Comparison of ENCODE assay signal across 36 cellular contexts in the genomic region with DNA sequence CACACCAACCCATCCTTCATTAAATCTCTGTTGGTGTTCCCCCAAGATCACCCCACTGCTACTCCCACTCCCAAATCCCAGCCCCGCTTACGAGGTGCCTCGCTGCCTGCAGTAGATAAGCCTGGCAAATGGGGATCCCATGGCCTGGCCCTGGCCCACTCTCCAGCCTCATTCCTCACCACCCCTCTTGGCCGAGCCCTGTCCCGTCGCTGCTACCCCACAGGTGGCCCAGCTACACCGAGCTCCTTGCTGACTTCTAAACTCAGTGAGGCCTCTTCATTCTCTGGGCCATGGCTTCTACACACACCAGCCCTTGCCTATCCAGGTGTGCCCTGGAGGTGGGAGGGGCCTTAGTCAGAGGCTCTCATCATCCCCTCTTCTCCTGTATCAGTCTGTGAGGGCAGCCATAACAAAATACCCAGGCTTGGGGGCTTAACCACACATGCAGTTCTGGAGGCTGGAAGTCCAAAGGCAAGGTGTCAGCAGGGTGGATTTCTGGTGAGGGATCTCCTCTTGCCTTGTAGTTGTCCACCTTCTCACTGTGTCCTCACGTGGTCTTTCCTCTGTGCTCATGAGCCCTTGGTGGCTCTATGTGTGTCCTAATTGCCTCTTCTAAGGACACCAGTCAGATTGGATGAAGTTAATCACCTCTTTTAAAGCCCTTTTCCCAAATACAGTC.
"Had no signal": no experiment of that assay in that cellular context is flagged by ENCODE, and none has a peak within 500 bp of the region (broad histone marks: within the 10 kb centered on the region; RNA-seq: fewer than 3 reads in every experiment).

No MANE protein-coding gene starts in this region.

- H3K4me1 ChIP-seq: adrenal gland, body of pancreas, breast epithelium had no signal

- ATAC-seq: activated CD4-positive, alpha-beta T cell treated with anti-CD3 and anti-CD28 coated beads for 36 hours; activated CD4-positive, CD25-positive, alpha-beta regulatory T cell treated with anti-CD3 and anti-CD28 coated beads, Interleukin-2, amount 50 U/mL, for 24 hours; activated CD8-positive, alpha-beta memory T cell treated with anti-CD3 and anti-CD28 coated beads, Interleukin-2, amount 10 ng/mL, durations not matched to agents 7 days and 5 days; activated CD8-positive, alpha-beta T cell treated with anti-CD3 and anti-CD28 coated beads, Interleukin-2, amount 10 ng/mL, durations not matched to agents 7 days and 5 days; activated naive CD4-positive, alpha-beta T cell treated with anti-CD3 and anti-CD28 coated beads, Interleukin-2, amount 50 U/mL, for 72 hours; body of pancreas; WTC11 had no signal

- H3K9me3 ChIP-seq: adrenal gland, body of pancreas had no signal

- H3K27ac Mint-ChIP-seq: activated CD4-positive, alpha-beta memory T cell treated with anti-CD3 and anti-CD28 coated beads, Interleukin-2, amount 10 ng/mL, durations not matched to agents 7 days and 5 days; activated CD4-positive, alpha-beta T cell treated with anti-CD3 and anti-CD28 coated beads for 36 hours; activated CD4-positive, alpha-beta T cell treated with anti-CD3 and anti-CD28 coated beads, Interleukin-2, amount 10 ng/mL, durations not matched to agents 7 days and 5 days; activated CD8-positive, alpha-beta memory T cell treated with anti-CD3 and anti-CD28 coated beads, Interleukin-2, amount 10 ng/mL, durations not matched to agents 7 days and 5 days; activated CD8-positive, alpha-beta T cell treated with anti-CD3 and anti-CD28 coated beads, Interleukin-2, amount 10 ng/mL, durations not matched to agents 7 days and 5 days; activated naive CD4-positive, alpha-beta T cell treated with anti-CD3 and anti-CD28 coated beads, Interleukin-2, amount 10 ng/mL, durations not matched to agents 7 days and 5 days; activated naive CD4-positive, alpha-beta T cell treated with anti-CD3 and anti-CD28 coated beads, Interleukin-2, amount 50 U/mL, for 72 hours; activated naive CD8-positive, alpha-beta T cell treated with anti-CD3 and anti-CD28 coated beads for 36 hours; activated T-cell treated with anti-CD3 and anti-CD28 coated beads, Interleukin-2, amount 50 U/mL, for 24 hours; activated T-helper 2 cell treated with anti-CD3 and anti-CD28 coated beads, Interferon-gamma antibody, Interleukin-2, Interleukin-4, amounts not matched to agents 10 μg/mL and 5 μg/mL and 100 μg/mL, durations not matched to agents 14 hours and 24 hours and 36 hours; T-helper 1 cell treated with Interleukin-12 subunit alpha and Interleukin-12 subunit beta and Interleukin-4 antibody, amounts not matched to agents 30 μg/mL and 1 μg/mL, for 36 hours; T-helper 2 cell treated with Interferon-gamma antibody and Interleukin-4, amounts not matched to agents 5 μg/mL and 100 μg/mL, for 36 hours; WTC11 had no signal

- H3K27me3 Mint-ChIP-seq: activated CD4-positive, alpha-beta T cell treated with anti-CD3 and anti-CD28 coated beads for 36 hours; activated naive CD8-positive, alpha-beta T cell treated with anti-CD3 and anti-CD28 coated beads for 36 hours had no signal

- H3K36me3 ChIP-seq: adrenal gland, brain microvascular endothelial cell, breast epithelium, WERI-Rb-1 had no signal

- H3K4me3 ChIP-seq: adrenal gland, body of pancreas, breast epithelium had no signal

- H3K9me3 Mint-ChIP-seq: activated CD4-positive, alpha-beta memory T cell treated with anti-CD3 and anti-CD28 coated beads, Interleukin-2, amount 10 ng/mL, durations not matched to agents 7 days and 5 days; activated CD4-positive, alpha-beta T cell treated with anti-CD3 and anti-CD28 coated beads, Interleukin-2, amount 10 ng/mL, durations not matched to agents 7 days and 5 days; activated naive CD4-positive, alpha-beta T cell treated with anti-CD3 and anti-CD28 coated beads, Interleukin-2, amount 10 ng/mL, durations not matched to agents 7 days and 5 days; activated T-helper 2 cell treated with anti-CD3 and anti-CD28 coated beads, Interferon-gamma antibody, Interleukin-2, Interleukin-4, amounts not matched to agents 10 μg/mL and 5 μg/mL and 100 μg/mL, durations not matched to agents 14 hours and 24 hours and 36 hours; T-helper 1 cell treated with Interleukin-12 subunit alpha and Interleukin-12 subunit beta and Interleukin-4 antibody, amounts not matched to agents 30 μg/mL and 1 μg/mL, for 36 hours; T-helper 2 cell treated with Interferon-gamma antibody and Interleukin-4, amounts not matched to agents 5 μg/mL and 100 μg/mL, for 36 hours had no signal

- DNase-seq: activated CD4-positive, alpha-beta memory T cell treated with anti-CD3 and anti-CD28 coated beads, Interleukin-2, amount 10 ng/mL, durations not matched to agents 7 days and 5 days; activated CD4-positive, alpha-beta T cell treated with anti-CD3 and anti-CD28 coated beads for 1 hour; activated CD4-positive, alpha-beta T cell treated with anti-CD3 and anti-CD28 coated beads for 36 hours; activated CD4-positive, alpha-beta T cell treated with anti-CD3 and anti-CD28 coated beads for 48 hours; activated CD4-positive, alpha-beta T cell treated with anti-CD3 and anti-CD28 coated beads, Interleukin-2, amount 10 ng/mL, durations not matched to agents 7 days and 5 days; activated CD4-positive, alpha-beta T cell treated with anti-CD3 and anti-CD28 coated beads, Interleukin-2, amount 50 U/mL, for 48 hours; activated CD4-positive, CD25-positive, alpha-beta regulatory T cell; activated CD8-positive, alpha-beta memory T cell treated with anti-CD3 and anti-CD28 coated beads for 24 hours; activated CD8-positive, alpha-beta memory T cell treated with anti-CD3 and anti-CD28 coated beads, Interleukin-2, amount 10 ng/mL, durations not matched to agents 7 days and 5 days; activated CD8-positive, alpha-beta memory T cell treated with anti-CD3 and anti-CD28 coated beads, Interleukin-2, amount 50 U/mL, for 48 hours; activated CD8-positive, alpha-beta T cell treated with anti-CD3 and anti-CD28 coated beads, Interleukin-2, amount 10 ng/mL, durations not matched to agents 7 days and 5 days; activated effector memory CD4-positive, alpha-beta T cell treated with Interleukin-2 at 50 U/mL for 16 hours; activated gamma-delta T cell; activated naive CD4-positive, alpha-beta T cell treated with anti-CD3 and anti-CD28 coated beads, Interleukin-2, amount 10 ng/mL, durations not matched to agents 7 days and 5 days; activated naive CD4-positive, alpha-beta T cell treated with Interleukin-2 at 50 U/mL for 16 hours; activated naive CD8-positive, alpha-beta T cell treated with anti-CD3 and anti-CD28 coated beads for 36 hours; activated T-cell treated with anti-CD3 and anti-CD28 coated beads, Interleukin-2, amount 50 U/mL, for 24 hours; activated T-cell treated with anti-CD3 and anti-CD28 coated beads, Interleukin-2, amount 50 U/mL, for 48 hours; adrenal gland; amniotic stem cell; body of pancreas; brain microvascular endothelial cell; central memory CD4-positive, alpha-beta T cell; T-helper 1 cell; T-helper 2 cell; T-helper 9 cell; WERI-Rb-1 had no signal

- H3K36me3 Mint-ChIP-seq: activated CD8-positive, alpha-beta memory T cell treated with anti-CD3 and anti-CD28 coated beads, Interleukin-2, amount 10 ng/mL, durations not matched to agents 7 days and 5 days; activated naive CD4-positive, alpha-beta T cell treated with anti-CD3 and anti-CD28 coated beads, Interleukin-2, amount 10 ng/mL, durations not matched to agents 7 days and 5 days; activated naive CD4-positive, alpha-beta T cell treated with anti-CD3 and anti-CD28 coated beads, Interleukin-2, amount 50 U/mL, for 72 hours had no signal

- FAIRE-seq: astrocyte, TTC549 had no signal

- H3K4me3 Mint-ChIP-seq: activated CD4-positive, alpha-beta memory T cell treated with anti-CD3 and anti-CD28 coated beads, Interleukin-2, amount 10 ng/mL, durations not matched to agents 7 days and 5 days; activated CD4-positive, alpha-beta T cell treated with anti-CD3 and anti-CD28 coated beads for 36 hours; activated CD4-positive, alpha-beta T cell treated with anti-CD3 and anti-CD28 coated beads, Interleukin-2, amount 10 ng/mL, durations not matched to agents 7 days and 5 days; activated CD8-positive, alpha-beta memory T cell treated with anti-CD3 and anti-CD28 coated beads, Interleukin-2, amount 10 ng/mL, durations not matched to agents 7 days and 5 days; activated CD8-positive, alpha-beta T cell treated with anti-CD3 and anti-CD28 coated beads, Interleukin-2, amount 10 ng/mL, durations not matched to agents 7 days and 5 days; activated naive CD4-positive, alpha-beta T cell treated with anti-CD3 and anti-CD28 coated beads, Interleukin-2, amount 10 ng/mL, durations not matched to agents 7 days and 5 days; activated naive CD8-positive, alpha-beta T cell treated with anti-CD3 and anti-CD28 coated beads for 36 hours; activated T-cell treated with anti-CD3 and anti-CD28 coated beads, Interleukin-2, amount 50 U/mL, for 24 hours; T-helper 1 cell treated with Interleukin-12 subunit alpha and Interleukin-12 subunit beta and Interleukin-4 antibody, amounts not matched to agents 30 μg/mL and 1 μg/mL, for 36 hours; T-helper 2 cell treated with Interferon-gamma antibody and Interleukin-4, amounts not matched to agents 5 μg/mL and 100 μg/mL, for 36 hours; WTC11 had no signal

- H3K4me1 Mint-ChIP-seq: activated CD4-positive, alpha-beta T cell treated with anti-CD3 and anti-CD28 coated beads for 36 hours; activated CD4-positive, alpha-beta T cell treated with anti-CD3 and anti-CD28 coated beads, Interleukin-2, amount 10 ng/mL, durations not matched to agents 7 days and 5 days; activated naive CD4-positive, alpha-beta T cell treated with anti-CD3 and anti-CD28 coated beads, Interleukin-2, amount 10 ng/mL, durations not matched to agents 7 days and 5 days; activated naive CD8-positive, alpha-beta T cell treated with anti-CD3 and anti-CD28 coated beads for 36 hours had no signal
